Comparison of ENCODE assay signal across 18 cellular contexts in the genomic region with DNA sequence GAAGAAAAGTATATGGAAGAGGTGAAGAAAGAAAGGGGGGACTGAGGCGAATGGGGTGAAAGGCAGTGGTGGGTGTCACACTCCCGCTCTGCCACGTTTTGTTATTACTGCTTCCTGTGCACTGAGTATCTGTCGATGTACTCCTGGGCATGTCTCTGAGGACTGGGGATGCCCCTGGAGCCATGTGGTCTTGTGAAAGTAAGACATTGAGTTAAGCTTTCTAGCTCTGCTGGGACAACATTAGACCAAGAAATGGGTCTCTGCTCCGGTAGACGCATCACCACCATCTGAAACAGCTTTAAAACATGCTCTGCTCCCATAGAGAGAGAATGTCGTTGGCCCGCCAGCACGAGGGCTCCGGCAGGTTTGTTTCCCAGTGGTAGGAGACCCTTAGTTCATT. TPM values are rescaled to one million over a fixed set of nuclear protein-coding genes. Genes with fewer than 3 reads are reported as not detected.
DNase-seq lines count a peak whose midpoint lies in the region; ATAC-seq, FAIRE-seq and TF ChIP-seq lines count a peak whose summit lies in the region.
"Had no signal": no experiment of that assay in that cellular context is flagged by ENCODE, and none has a peak within 500 bp of the region (broad histone marks: within the 10 kb centered on the region; RNA-seq: fewer than 3 reads in every experiment).

No MANE protein-coding gene starts in this region.

- intact Hi-C loops in posterior vena cava (cut with DNase I) (no loop called here), HepG2 (cut with micrococcal nuclease; ENCODE audit: unreplicated experiment) (no loop called here)

- WGBS in HepG2 (ENCODE audit: low lambda C conversion rate) = 30% methylated on average over 6 of the region's 10 CpGs

- TF ChIP-seq CTCF in Loucy (conservative IDR thresholded peaks at IDR 0.05; ENCODE audit: low read length) (no peak), HepG2 (CRISPR knock-in tag; IDR thresholded peaks at IDR 0.05) (no peak)

- no peaks in the 10 kb centered on the region for H3K9me3 ChIP-seq in Loucy (ENCODE audit: insufficient read depth, low read depth, low read length)
- H3K9me3 ChIP-seq in HepG2 (ENCODE audit: low read length) = no peaks in the 10 kb centered on the region
- H3K9me3 ChIP-seq: adrenal gland, pancreas, testis had no signal

- FAIRE-seq in HepG2 (lab: Jason Lieb, UNC) = no peak
- FAIRE-seq: A204.1, pancreas had no signal

- peak; percentile 63 for DNase-seq in activated CD8-positive, alpha-beta memory T cell treated with anti-CD3 and anti-CD28 coated beads for 24 hours
- no peak for DNase-seq in activated CD8-positive, alpha-beta memory T cell treated with anti-CD3 and anti-CD28 coated beads, Interleukin-2, amount 50 U/mL, for 4 hours
- DNase-seq in posterior vena cava (ENCODE audit: low spot score) = peak; percentile 54
- DNase-seq in HepG2 (ENCODE audit: low spot score) = no peak
- DNase-seq in dedifferentiated amniotic fluid mesenchymal stem cell (ENCODE audit: extremely low spot score) = no peak
- no peak for DNase-seq in H4 (ENCODE audit: low spot score)
- DNase-seq: EL, glutamatergic neuron, NCI-H187 treated with DMSO at 0.1 percent for 48 hours, NCI-H524 treated with DMSO at 0.1 percent for 48 hours, pancreas, testis had no signal

- H3K27ac ChIP-seq in HepG2 (ENCODE audit: extremely low read length, insufficient read depth, low read length) = no peak overlapping the region
- H3K27ac ChIP-seq: adrenal gland, epithelial cell of prostate, pancreas, testis had no signal

- POLR2A ChIA-PET in HepG2 (lab: Yijun Ruan, JAX) = no interaction called here

- H3K4me3 ChIP-seq in Loucy (ENCODE audit: low read length, poor library complexity, severe bottlenecking) = no peak overlapping the region
- no peak overlapping the region for H3K4me3 ChIP-seq in HepG2 (replicated peaks in 1 of 3; ENCODE audit: insufficient read depth in 1 of 3, low read depth in 2 of 3, low read length in 3 of 3)
- H3K4me3 ChIP-seq: adrenal gland, pancreas, testis had no signal

- H3K4me1 ChIP-seq in Loucy (ENCODE audit: insufficient read depth, low read length, poor library complexity, severe bottlenecking) = peaks cover 73% of the 10 kb centered on the region
- H3K4me1 ChIP-seq in HepG2 (ENCODE audit: insufficient read depth, low read length) = no peaks in the 10 kb centered on the region
- H3K4me1 ChIP-seq: adrenal gland, pancreas, testis had no signal

- no peaks in the 10 kb centered on the region for H3K79me2 ChIP-seq in Loucy (ENCODE audit: insufficient read depth, low read length)
- H3K79me2 ChIP-seq in HepG2 (ENCODE audit: insufficient read depth, low read length) = no peaks in the 10 kb centered on the region

- H4K20me1 ChIP-seq in Loucy (ENCODE audit: insufficient read depth, low read length, poor library complexity, severe bottlenecking) (no peaks in the 10 kb centered on the region), HepG2 (ENCODE audit: insufficient read depth, low read length) (no peaks in the 10 kb centered on the region)

- ATAC-seq in GM21576 (IDR thresholded peaks at IDR 0.05; ENCODE audit: unreplicated experiment) (peak; percentile 66), HepG2 (no peak)
- ATAC-seq: pancreas had no signal

- BruUV-seq in HepG2 (replicated peaks; lab: Mats Ljungman, UMichigan) = no TSS peak

- H3K36me3 ChIP-seq in Loucy (ENCODE audit: insufficient read depth, low read length) = no peaks in the 10 kb centered on the region
- H3K36me3 ChIP-seq in HepG2 (replicated peaks in 1 of 2; ENCODE audit: control insufficient read depth in 1 of 2, insufficient read depth in 2 of 2, low read length in 2 of 2) = no peaks in the 10 kb centered on the region
- H3K36me3 ChIP-seq: adrenal gland, pancreas had no signal

- no peak for TF ChIP-seq EP300 in HepG2 (IDR thresholded peaks at IDR 0.05; ENCODE audit: low read depth in 2 of 2, low read length in 2 of 2)
- TF ChIP-seq EP300 in HepG2 (CRISPR knock-in tag; IDR thresholded peaks at IDR 0.05; ENCODE audit: borderline replicate concordance) = no peak

- no peaks in the 10 kb centered on the region for H3F3A ChIP-seq in Loucy (ENCODE audit: low read depth)

- in situ Hi-C loops in HepG2 (cut with HindIII; ENCODE audit: extremely low pct_ligation_motif_present, low pct_unique_long_range_greater_than_20kb) = no loop called here

- H2AFZ ChIP-seq in Loucy (ENCODE audit: low read length) (peak overlapping the region; percentile 62; the same call in 1 of the 2 replicates), HepG2 (ENCODE audit: low read length) (no peak overlapping the region)

- H3K4me2 ChIP-seq in Loucy (ENCODE audit: low read depth, low read length, poor library complexity, severe bottlenecking) (peak overlapping the region; percentile 33), HepG2 (ENCODE audit: low read depth, low read length) (no peak overlapping the region)

- CTCF ChIA-PET in HepG2 (lab: Yijun Ruan, JAX; ENCODE audit: low intra/inter-chr PET ratio, low total read pairs) = no interaction called here

- H3K27me3 ChIP-seq in Loucy (ENCODE audit: insufficient read depth, low read length, poor library complexity, severe bottlenecking) (no peaks in the 10 kb centered on the region), HepG2 (ENCODE audit: control insufficient read depth in 1 of 2, insufficient read depth in 2 of 2, low read length in 2 of 2) (peaks cover 0 to 45% of the 10 kb centered on the region in 2 experiments; a peak in 3 of 5 replicates)
- H3K27me3 ChIP-seq: adrenal gland, pancreas, testis had no signal

- H3K9me2 ChIP-seq in Loucy (replicated peaks; ENCODE audit: low read depth, low read length) = no peaks in the 10 kb centered on the region

- H3K9ac ChIP-seq in Loucy (ENCODE audit: low read depth, low read length, poor library complexity, severe bottlenecking) = no peak overlapping the region
- H3K9ac ChIP-seq in HepG2 (ENCODE audit: insufficient read depth, low read depth, low read length) = no peak overlapping the region

- no peak for TF ChIP-seq POLR2A in HepG2 (IDR thresholded peaks at IDR 0.05; ENCODE audit: insufficient read depth in 1 of 2, low read depth in 2 of 2, low read length in 2 of 2)

- TF ChIP-seq RAD21 in HepG2 (CRISPR knock-in tag; IDR thresholded peaks at IDR 0.05) = no peak

TF ChIP-seq in HepG2, 621 proteins besides CTCF, POLR2A, EP300 and RAD21:
- no peak for TF ChIP-seq CCDC6 (CRISPR knock-in tag; IDR thresholded peaks at IDR 0.05)
- TF ChIP-seq TOPORS (CRISPR knock-in tag; IDR thresholded peaks at IDR 0.05) = no peak

RNA-seq across cellular contexts. Expression of a gene that starts 40.0 kb away (rescaled TPM):
- total RNA-seq in posterior vena cava (1 to 10 TPM; 1.7 to 2.7 TPM), HepG2 (2016; rRNA removed; fragmentation: Illumina TruSeq; extraction: Trizol) (0.07 and 0.09 TPM in 2 replicates)
- total RNA-seq in HepG2 (2016; cell fraction: cytosol; rRNA removed; fragmentation: Illumina TruSeq; extraction: Trizol; ENCODE audit: low read depth) = not detected in 2 replicates
- 0.06 and 0.13 TPM in 2 replicates for total RNA-seq in HepG2 (2016; cell fraction: insoluble cytoplasmic fraction; rRNA removed; fragmentation: Illumina TruSeq; extraction: Trizol)
- total RNA-seq in HepG2 (2016; cell fraction: membrane; rRNA removed; fragmentation: Illumina TruSeq; extraction: Trizol) = 0.19 and 0.21 TPM in 2 replicates
- total RNA-seq in HepG2 (2016; cell fraction: nucleus; rRNA removed; fragmentation: Illumina TruSeq; extraction: Trizol) = 0.09 TPM in 1 of 2 replicates, not detected in the other
- polyA plus RNA-seq in HepG2 (2011; rRNA removed) = 0.07 TPM in 2 replicates
- 0.04 and 0.24 TPM in 2 replicates for polyA plus RNA-seq in HepG2 (2011; cell fraction: cytosol; rRNA removed)
- polyA plus RNA-seq in HepG2 (2011; cell fraction: nucleus; rRNA removed) = 0.16 and 0.51 TPM in 2 replicates
- 0.04 and 0.11 TPM in 2 replicates for polyA plus RNA-seq in HepG2 (2012)
- polyA plus RNA-seq in HepG2 (2016; cell fraction: cytosol; fragmentation: Illumina TruSeq; extraction: Trizol; ENCODE audit: low read depth) = not detected in 2 replicates
- polyA plus RNA-seq in HepG2 (2016; cell fraction: insoluble cytoplasmic fraction; fragmentation: Illumina TruSeq; extraction: Trizol; ENCODE audit: low read depth) = 0.09 and 0.10 TPM in 2 replicates
- 0.03 and 0.05 TPM in 2 replicates for polyA plus RNA-seq in HepG2 (2016; cell fraction: membrane; fragmentation: Illumina TruSeq; extraction: Trizol; ENCODE audit: low read depth)
- polyA plus RNA-seq in HepG2 (2016; cell fraction: nucleus; fragmentation: Illumina TruSeq; extraction: Trizol; ENCODE audit: insufficient read depth, low read depth) = 0.11 and 0.30 TPM in 2 replicates
- 0.72 TPM in 1 of 2 replicates, not detected in the other for polyA minus RNA-seq in HepG2 (2011; rRNA and poly(A)+ RNA removed; ENCODE audit: low replicate concordance)
- not detected in 2 replicates for polyA minus RNA-seq in HepG2 (2011; cell fraction: cytosol; rRNA and poly(A)+ RNA removed)
- polyA minus RNA-seq in HepG2 (2011; cell fraction: nucleus; rRNA and poly(A)+ RNA removed) = 0.12 and 0.13 TPM in 2 replicates
- total RNA-seq in H4 (2014; rRNA removed; shearing (Covaris generic)) = not detected in 2 replicates
- total RNA-seq: LHCN-M2 had no signal

Comparison
In these comparisons a context has a peak if more than half of its experiments do, and no peak if none do; other contexts are left out.
1. DNase-seq: peak in activated CD8-positive, alpha-beta memory T cell treated with anti-CD3 and anti-CD28 coated beads for 24 hours (single experiment) and posterior vena cava (single experiment); none in activated CD8-positive, alpha-beta memory T cell treated with anti-CD3 and anti-CD28 coated beads, Interleukin-2, amount 50 U/mL, for 4 hours (single experiment), HepG2 (single experiment), dedifferentiated amniotic fluid mesenchymal stem cell (single experiment) and H4 (single experiment).